In the genomic region with DNA sequence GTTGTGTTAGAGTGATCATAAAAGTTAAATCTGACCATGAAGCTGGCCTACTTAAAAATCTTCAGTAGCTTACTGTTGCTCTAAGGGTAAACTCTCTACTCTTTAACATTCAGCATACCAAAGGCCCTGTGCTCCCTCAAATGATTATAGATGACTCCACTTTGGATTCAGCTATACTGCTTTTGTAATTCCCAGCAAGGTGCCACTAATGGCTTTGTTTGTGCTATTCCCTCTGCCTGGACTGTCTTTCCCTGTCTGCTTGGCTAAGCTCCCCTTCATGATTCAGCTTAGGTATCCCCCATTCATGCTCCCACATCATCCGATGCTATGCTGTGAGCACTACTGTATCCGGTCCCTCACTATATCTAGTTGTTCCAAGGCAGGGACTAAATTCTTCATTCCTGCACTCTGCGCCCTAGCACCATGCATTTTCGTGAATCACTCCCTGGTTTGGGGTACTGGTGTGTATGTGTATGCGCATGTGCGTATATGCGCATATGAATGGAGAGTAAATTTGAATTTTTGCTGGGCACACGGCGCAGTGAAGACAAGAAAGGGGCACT, we compare ENCODE assay signal across 8 cellular contexts. TPM values are rescaled to one million over a fixed set of nuclear protein-coding genes. Genes with fewer than 3 reads are reported as not detected.
A peak's percentile ranks its signal among the peaks of the same experiment; 100 is the strongest.
DNase-seq lines count a peak whose midpoint lies in the region; ATAC-seq and TF ChIP-seq lines count a peak whose summit lies in the region.

No MANE protein-coding gene starts in this region.

- peak; percentile 58 for ATAC-seq in gastroesophageal sphincter

- TF ChIP-seq CTCF in C4-2B (conservative IDR thresholded peaks at IDR 0.05) (no peak), gastroesophageal sphincter (IDR thresholded peaks at IDR 0.05) (no peak)

- H3K9me3 ChIP-seq in HAP-1, result no peaks in the 10 kb centered on the region
- no peaks in the 10 kb centered on the region for H3K9me3 ChIP-seq in gastroesophageal sphincter

- H3K36me3 ChIP-seq in HAP-1 (replicated peaks) (peaks cover 29% of the 10 kb centered on the region), gastroesophageal sphincter (peaks cover 0 to 12% of the 10 kb centered on the region in 2 donors), rectal smooth muscle tissue (ENCODE audit: control insufficient read depth, insufficient read depth, low read length) (no peaks in the 10 kb centered on the region)

- in situ Hi-C loops in HAP-1 (cut with MboI; ENCODE audit: low sequenced_read_pairs), result no loop called here

- H3K27ac ChIP-seq in C4-2B, result peak overlapping the region; percentile 98
- peak overlapping the region; percentile 72 to 89 (median 83) for H3K27ac ChIP-seq in gastroesophageal sphincter
- peak overlapping the region; percentile 76 for H3K27ac ChIP-seq in rectal smooth muscle tissue (ENCODE audit: low read depth, low read length)

- peak overlapping the region; percentile 6 for H3K9ac ChIP-seq in rectal smooth muscle tissue (ENCODE audit: low read length)

- peak overlapping the region; percentile 66 for H3K4me3 ChIP-seq in HAP-1
- peak overlapping the region; percentile 68 to 85 for H3K4me3 ChIP-seq in gastroesophageal sphincter
- H3K4me3 ChIP-seq in rectal smooth muscle tissue (ENCODE audit: low read length), result peak overlapping the region; percentile 83

- WGBS in gastroesophageal sphincter (ENCODE audit: low coverage in 1 of 2), 2 donors, result 5 to 37% methylated on average over 3 to 4 of the region's 9 CpGs

- no peak for TF ChIP-seq EP300 in gastroesophageal sphincter (IDR thresholded peaks at IDR 0.05)

- H3K4me1 ChIP-seq in HAP-1 (peaks cover 6% of the 10 kb centered on the region; the same call in 1 of the 2 replicates), gastroesophageal sphincter (peaks cover 0 to 24% (median 0%) of the 10 kb centered on the region in 3 donors), rectal smooth muscle tissue (ENCODE audit: control insufficient read depth, insufficient read depth, low read length) (peaks cover 2% of the 10 kb centered on the region)

- DNase-seq in HAP-1 (ENCODE audit: low spot score in 2 of 2) (peak in 1 of 2 experiments; percentile 17), T1000 (lab: John Stamatoyannopoulos, UW) (peak; percentile 33), NCI-H524 treated with DMSO at 0.1 percent for 48 hours (lab: John Stamatoyannopoulos, UW) (no peak), mesenteric fat pad (ENCODE audit: low spot score) (no peak), NCI-H69 (lab: John Stamatoyannopoulos, UW) (no peak)

- no peak for TF ChIP-seq POLR2A in gastroesophageal sphincter (IDR thresholded peaks at IDR 0.05)

- H3K27me3 ChIP-seq in HAP-1 (ENCODE audit: low read depth) (no peaks in the 10 kb centered on the region; the same call in 1 of the 2 replicates), gastroesophageal sphincter (no peaks in the 10 kb centered on the region), rectal smooth muscle tissue (ENCODE audit: control insufficient read depth, insufficient read depth, low read length) (no peaks in the 10 kb centered on the region)

RNA-seq across cellular contexts. Expression of gene PBDC1, which starts 0.5 kb away (rescaled TPM):
- 10 to 100 TPM; 12.5 to 25.9 (median 15.8) TPM for total RNA-seq in gastroesophageal sphincter
- total RNA-seq in mesenteric fat pad, result 24.4 TPM
